18 cellular contexts compared by ENCODE assay signal in the genomic region with DNA sequence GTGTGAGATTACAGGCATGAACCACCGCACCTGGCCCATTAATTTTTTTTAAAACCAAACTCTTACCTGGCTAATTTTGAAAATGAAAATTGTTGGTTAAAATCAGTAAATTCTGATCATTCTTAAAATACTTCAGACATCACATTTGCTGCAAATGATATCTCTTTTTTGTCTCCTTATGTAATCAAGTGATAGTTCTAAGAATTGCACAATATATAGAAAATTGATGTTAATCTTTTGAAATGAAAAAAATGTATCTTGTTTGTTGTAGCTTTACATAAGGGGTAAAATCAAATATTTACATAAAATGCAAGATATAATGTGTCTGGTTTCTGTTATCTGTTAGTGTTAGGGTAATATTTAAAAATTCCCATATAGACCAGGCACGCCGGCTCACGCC. TPM values are rescaled to one million over a fixed set of nuclear protein-coding genes. Genes with fewer than 3 reads are reported as not detected.
DNase-seq lines count a peak whose midpoint lies in the region; ATAC-seq, FAIRE-seq and TF ChIP-seq lines count a peak whose summit lies in the region.
"Had no signal": no experiment of that assay in that cellular context is flagged by ENCODE, and none has a peak within 500 bp of the region (broad histone marks: within the 10 kb centered on the region; RNA-seq: fewer than 3 reads in every experiment).

No MANE protein-coding gene starts in this region.

- no peak for TF ChIP-seq POLR2A in K562 (conservative IDR thresholded peaks at IDR 0.05)

- no peak overlapping the region for H3K4me2 ChIP-seq in K562 (ENCODE audit: insufficient read depth, low read length)
- H3K4me2 ChIP-seq: BLaER1 treated with 17β-estradiol and CSF1 and Interleukin-3, amounts not matched to agents 10 nM and 100 nM had no signal

- H3K79me2 ChIP-seq in K562 (ENCODE audit: control insufficient read depth, insufficient read depth, low read length), result peaks cover 37% of the 10 kb centered on the region

- 94% methylated on average over 4 of the region's 4 CpGs for WGBS in K562 (ENCODE audit: insufficient coverage, low coverage, missing lambda C conversion rate)

- H3K4me3 ChIP-seq in K562, result no peak overlapping the region
- H3K4me3 ChIP-seq: BLaER1 treated with 17β-estradiol and CSF1 and Interleukin-3, amounts not matched to agents 10 nM and 100 nM; GM23248; HAP-1 had no signal

- BruUV-seq in K562 (replicated peaks; lab: Mats Ljungman, UMichigan), result no TSS peak

- ATAC-seq in activated T-cell treated with anti-CD3 and anti-CD28 coated beads, Interleukin-2, amount 50 U/mL, for 72 hours (replicated peaks in 1 of 2), result no peak
- no peak for ATAC-seq in CD4-positive, alpha-beta T cell (ENCODE audit: poor library complexity)
- ATAC-seq in K562 (no peak), GM19328 (IDR thresholded peaks at IDR 0.05; ENCODE audit: unreplicated experiment) (no peak), Right ventricle myocardium inferior (no peak)

- no peaks in the 10 kb centered on the region for H3K27me3 ChIP-seq in CD4-positive, alpha-beta T cell (ENCODE audit: control insufficient read depth, insufficient read depth, low read length)
- H3K27me3 ChIP-seq in K562 (ENCODE audit: control insufficient read depth in 2 of 2, insufficient read depth in 2 of 2, low read length in 2 of 2), result no peaks in the 10 kb centered on the region
- H3K27me3 ChIP-seq: BLaER1 treated with 17β-estradiol and CSF1 and Interleukin-3, amounts not matched to agents 10 nM and 100 nM had no signal

- no peak overlapping the region for H3K9ac ChIP-seq in K562 (ENCODE audit: insufficient read depth in 1 of 2, low read depth in 2 of 2, low read length in 2 of 2)
- H3K9ac ChIP-seq: BLaER1 treated with 17β-estradiol and CSF1 and Interleukin-3, amounts not matched to agents 10 nM and 100 nM; GM23248 had no signal

- H3K27ac ChIP-seq in CD4-positive, alpha-beta T cell (ENCODE audit: low read depth, low read length), result no peak overlapping the region
- H3K27ac ChIP-seq in K562 (ENCODE audit: extremely low read depth, low read depth, low read length), result no peak overlapping the region
- H3K27ac ChIP-seq: BLaER1 treated with 17β-estradiol and CSF1 and Interleukin-3, amounts not matched to agents 10 nM and 100 nM; GM23248 had no signal

- no peaks in the 10 kb centered on the region for H4K20me1 ChIP-seq in K562 (replicated peaks; ENCODE audit: control insufficient read depth, insufficient read depth, low read length)

- TF ChIP-seq RAD21 in K562 (CRISPR knock-in tag; conservative IDR thresholded peaks at IDR 0.05 in 1 of 2, IDR thresholded peaks at IDR 0.05 in 1 of 2), result no peak

- no peak for FAIRE-seq in K562 (lab: Jason Lieb, UNC)
- FAIRE-seq: GM12891, GM19239 had no signal

- H3K4me3 Mint-ChIP-seq in activated T-cell treated with anti-CD3 and anti-CD28 coated beads, Interleukin-2, amount 50 U/mL, for 24 hours, result no peak overlapping the region
- no peak overlapping the region for H3K4me3 Mint-ChIP-seq in activated T-cell treated with anti-CD3 and anti-CD28 coated beads, Interleukin-2, amount 50 U/mL, for 72 hours
- H3K4me3 Mint-ChIP-seq in CD4-positive, alpha-beta T cell, result no peak overlapping the region
- H3K4me3 Mint-ChIP-seq: B cell; CD8-positive, alpha-beta memory T cell had no signal

- no peak for DNase-seq in activated T-cell treated with anti-CD3 and anti-CD28 coated beads, Interleukin-2, amount 50 U/mL, for 24 hours
- DNase-seq in activated T-cell treated with anti-CD3 and anti-CD28 coated beads, Interleukin-2, amount 50 U/mL, for 72 hours, result no peak
- DNase-seq in CD4-positive, alpha-beta T cell, result no peak
- DNase-seq in K562 (ENCODE audit: extremely low read depth in 1 of 4, low spot score in 3 of 4), result no peak
- DNase-seq in Right ventricle myocardium inferior (ENCODE audit: missing footprints), result no peak
- DNase-seq in cortex of kidney (lab: John Stamatoyannopoulos, UW), result no peak
- DNase-seq: 8988T; CD8-positive, alpha-beta memory T cell; COR-L47; DMS 273 treated with DMSO at 0.1 percent for 48 hours; GM23248 had no signal

- no peaks in the 10 kb centered on the region for H3K9me3 Mint-ChIP-seq in activated T-cell treated with anti-CD3 and anti-CD28 coated beads, Interleukin-2, amount 50 U/mL, for 24 hours
- H3K9me3 Mint-ChIP-seq in activated T-cell treated with anti-CD3 and anti-CD28 coated beads, Interleukin-2, amount 50 U/mL, for 72 hours, result no peaks in the 10 kb centered on the region
- no peaks in the 10 kb centered on the region for H3K9me3 Mint-ChIP-seq in CD4-positive, alpha-beta T cell
- H3K9me3 Mint-ChIP-seq: CD8-positive, alpha-beta memory T cell had no signal

- no peaks in the 10 kb centered on the region for H3K27me3 Mint-ChIP-seq in activated T-cell treated with anti-CD3 and anti-CD28 coated beads, Interleukin-2, amount 50 U/mL, for 24 hours
- no peaks in the 10 kb centered on the region for H3K27me3 Mint-ChIP-seq in activated T-cell treated with anti-CD3 and anti-CD28 coated beads, Interleukin-2, amount 50 U/mL, for 72 hours (ENCODE audit: low read depth)
- no peaks in the 10 kb centered on the region for H3K27me3 Mint-ChIP-seq in CD4-positive, alpha-beta T cell
- H3K27me3 Mint-ChIP-seq: B cell had no signal

- H3K27ac Mint-ChIP-seq in activated T-cell treated with anti-CD3 and anti-CD28 coated beads, Interleukin-2, amount 50 U/mL, for 24 hours, result peak overlapping the region; percentile 6
- no peak overlapping the region for H3K27ac Mint-ChIP-seq in activated T-cell treated with anti-CD3 and anti-CD28 coated beads, Interleukin-2, amount 50 U/mL, for 72 hours
- H3K27ac Mint-ChIP-seq in CD4-positive, alpha-beta T cell, result peak overlapping the region; percentile 33
- H3K27ac Mint-ChIP-seq: B cell had no signal

- in situ Hi-C loops in K562 (cut with MboI), result no loop called here

- H2AFZ ChIP-seq in K562 (ENCODE audit: low read depth, low read length), result no peak overlapping the region
- H2AFZ ChIP-seq: GM23248 had no signal

- no peak for TF ChIP-seq EP300 in K562 (IDR thresholded peaks at IDR 0.05; ENCODE audit: low read length)

- H3K4me1 Mint-ChIP-seq in activated T-cell treated with anti-CD3 and anti-CD28 coated beads, Interleukin-2, amount 50 U/mL, for 24 hours (ENCODE audit: low read depth), result peaks cover 67% of the 10 kb centered on the region
- H3K4me1 Mint-ChIP-seq in activated T-cell treated with anti-CD3 and anti-CD28 coated beads, Interleukin-2, amount 50 U/mL, for 72 hours (ENCODE audit: low read depth), result peaks cover 60% of the 10 kb centered on the region
- H3K4me1 Mint-ChIP-seq in CD4-positive, alpha-beta T cell (ENCODE audit: low read depth), result peaks cover 91% of the 10 kb centered on the region

- POLR2A ChIA-PET in CD4-positive, alpha-beta T cell (lab: Charles Lee), result no interaction called here
- POLR2A ChIA-PET in K562 (lab: Yijun Ruan, JAX), result no interaction called here

- H3K36me3 Mint-ChIP-seq in activated T-cell treated with anti-CD3 and anti-CD28 coated beads, Interleukin-2, amount 50 U/mL, for 24 hours (ENCODE audit: low read depth), result peaks cover 89% of the 10 kb centered on the region
- peaks cover 7 to 18% of the 10 kb centered on the region in 2 donors for H3K36me3 Mint-ChIP-seq in activated T-cell treated with anti-CD3 and anti-CD28 coated beads, Interleukin-2, amount 50 U/mL, for 72 hours (ENCODE audit: insufficient read depth in 2 of 2)
- peaks cover 92% of the 10 kb centered on the region for H3K36me3 Mint-ChIP-seq in CD4-positive, alpha-beta T cell (ENCODE audit: low read depth)

- no peaks in the 10 kb centered on the region for H3K9me3 ChIP-seq in CD4-positive, alpha-beta T cell (ENCODE audit: control insufficient read depth, low read length)
- H3K9me3 ChIP-seq in K562 (replicated peaks; ENCODE audit: control insufficient read depth, insufficient read depth, low read depth, low read length), result no peaks in the 10 kb centered on the region
- H3K9me3 ChIP-seq: BLaER1 treated with 17β-estradiol and CSF1 and Interleukin-3, amounts not matched to agents 10 nM and 100 nM; HAP-1 had no signal

- intact Hi-C loops in CD4-positive, alpha-beta T cell (cut with DNase I, micrococcal nuclease), result no loop called here
- intact Hi-C loops in K562 (cut with micrococcal nuclease) (no loop called here), Right ventricle myocardium inferior (cut with DNase I) (loop anchor here (10.0 kb wide), 1 partner anchor 431 kb away; a partner anchor contains a TSS)

- no peaks in the 10 kb centered on the region for H3K9me1 ChIP-seq in K562 (ENCODE audit: control insufficient read depth, insufficient read depth, low read length)

- H3K36me3 ChIP-seq in K562 (ENCODE audit: control insufficient read depth, insufficient read depth, low read length), result peaks cover 46% of the 10 kb centered on the region

- TF ChIP-seq CTCF in CD4-positive, alpha-beta T cell (IDR thresholded peaks at IDR 0.05), result no peak
- no peak for TF ChIP-seq CTCF in K562 (IDR thresholded peaks at IDR 0.05 in 2 of 3, conservative IDR thresholded peaks at IDR 0.05 in 1 of 3; ENCODE audit: insufficient read depth in 2 of 3, low read depth in 1 of 3, low read length in 3 of 3)

- CTCF ChIA-PET in CD4-positive, alpha-beta T cell (lab: Charles Lee), result interaction anchor here (0.7 to 1.5 kb wide), 2 partner anchors 17 kb away, joined by 3 to 4 read pairs; no protein-coding TSS in a partner anchor
- CTCF ChIA-PET in K562 (lab: Yijun Ruan, JAX; ENCODE audit: low intra/inter-chr PET ratio), result no interaction called here

- no peaks in the 10 kb centered on the region for H3K4me1 ChIP-seq in K562 (replicated peaks in 1 of 2; ENCODE audit: control insufficient read depth in 2 of 2, insufficient read depth in 2 of 2, low read length in 2 of 2)

RNA-seq across cellular contexts. Expression of a gene that starts 5.0 kb away (rescaled TPM):
- 10 to 100 TPM; 27.0 to 28.7 TPM for total RNA-seq in activated T-cell treated with anti-CD3 and anti-CD28 coated beads, Interleukin-2, amount 50 U/mL, for 72 hours
- total RNA-seq in CD4-positive, alpha-beta T cell, result 10 to 100 TPM; 27.0 to 30.3 TPM
- 4.7 and 10.7 TPM in 2 replicates for total RNA-seq in K562 (2011; cell fraction: chromatin; rRNA removed; ENCODE audit: low replicate concordance)
- 8.3 and 10.1 TPM in 2 replicates for total RNA-seq in K562 (2011; cell fraction: nucleolus; rRNA removed)
- total RNA-seq in K562 (2011; cell fraction: nucleoplasm; rRNA removed), result 8.4 and 12.3 TPM in 2 replicates
- total RNA-seq in K562 (2014; rRNA removed), result 26.5 and 30.7 TPM in 2 replicates
- total RNA-seq in K562 (2014; rRNA removed; fragmentation: Illumina TruSeq; extraction: Trizol), result 17.7 and 18.4 TPM in 2 replicates
- 18.8 and 20.8 TPM in 2 replicates for total RNA-seq in K562 (2015; rRNA removed; fragmentation: Illumina TruSeq; extraction: Trizol)
- total RNA-seq in K562 (2021), result 20.7 and 21.1 TPM in 2 replicates
- 13.7 and 14.0 TPM in 2 replicates for polyA plus RNA-seq in K562 (2011; rRNA removed)
- polyA plus RNA-seq in K562 (2011; cell fraction: cytosol; rRNA removed), result 21.3 and 33.5 TPM in 2 replicates
- 9.0 and 10.8 TPM in 2 replicates for polyA plus RNA-seq in K562 (2011; cell fraction: nucleus; rRNA removed)
- polyA plus RNA-seq in K562 (2012), result 21.4 and 24.9 TPM in 2 replicates
- 17.0 and 18.8 TPM in 2 replicates for polyA plus RNA-seq in K562 (2014; fragmentation: Illumina TruSeq; extraction: Trizol)
- polyA plus RNA-seq in K562 (2014; fragmentation: Nextera tagmentation; extraction: Ambion mirVana), result 10 to 100 TPM; 27.4 to 33.3 TPM
- 24.4 and 27.5 TPM in 2 replicates for polyA plus RNA-seq in K562 (2014; rRNA removed)
- polyA minus RNA-seq in K562 (2011; rRNA and poly(A)+ RNA removed), result 8.1 and 9.3 TPM in 2 replicates
- polyA minus RNA-seq in K562 (2011; cell fraction: cytosol; rRNA and poly(A)+ RNA removed), result 9.2 and 13.6 TPM in 2 replicates
- 10.7 and 11.7 TPM in 2 replicates for polyA minus RNA-seq in K562 (2011; cell fraction: nucleus; rRNA and poly(A)+ RNA removed)
- 27.6 TPM for total RNA-seq in Right ventricle myocardium inferior

RNA-seq across cellular contexts. Expression of a gene that starts 20.9 kb away (rescaled TPM):
- 1 to 10 TPM; 1.4 to 2.2 TPM for total RNA-seq in activated T-cell treated with anti-CD3 and anti-CD28 coated beads, Interleukin-2, amount 50 U/mL, for 72 hours
- total RNA-seq in CD4-positive, alpha-beta T cell, result 1 to 10 TPM; 4.0 to 4.7 TPM
- not detected in 2 replicates for total RNA-seq in K562 (2011; cell fraction: chromatin; rRNA removed; ENCODE audit: low replicate concordance)
- total RNA-seq in K562 (2011; cell fraction: nucleolus; rRNA removed), result not detected in 2 replicates
- total RNA-seq in K562 (2011; cell fraction: nucleoplasm; rRNA removed), result not detected in 2 replicates
- total RNA-seq in K562 (2014; rRNA removed) (not detected in 2 replicates), K562 (2014; rRNA removed; fragmentation: Illumina TruSeq; extraction: Trizol) (not detected in 2 replicates), K562 (2015; rRNA removed; fragmentation: Illumina TruSeq; extraction: Trizol) (0.07 and 0.08 TPM in 2 replicates), K562 (2021) (not detected in 2 replicates), Right ventricle myocardium inferior (1.0 TPM)
- polyA plus RNA-seq in K562 (2011; rRNA removed) (0.04 and 0.07 TPM in 2 replicates), K562 (2014; fragmentation: Illumina TruSeq; extraction: Trizol) (not detected in 2 replicates), K562 (2014; fragmentation: Nextera tagmentation; extraction: Ambion mirVana) (under 1 TPM; 0.11 to 0.23 TPM), K562 (2014; rRNA removed) (not detected in 2 replicates)
- not detected in 2 replicates for polyA plus RNA-seq in K562 (2011; cell fraction: cytosol; rRNA removed)
- not detected in 2 replicates for polyA plus RNA-seq in K562 (2011; cell fraction: nucleus; rRNA removed)
- polyA plus RNA-seq in K562 (2012), result 0.09 and 0.11 TPM in 2 replicates
- 0.15 TPM in 1 of 2 replicates, not detected in the other for polyA minus RNA-seq in K562 (2011; rRNA and poly(A)+ RNA removed)
- polyA minus RNA-seq in K562 (2011; cell fraction: cytosol; rRNA and poly(A)+ RNA removed), result not detected in 2 replicates
- not detected in 2 replicates for polyA minus RNA-seq in K562 (2011; cell fraction: nucleus; rRNA and poly(A)+ RNA removed)
- total RNA-seq: GM23248, H4 had no signal
- polyA plus RNA-seq: GM23248 had no signal
